23 cellular contexts compared by ENCODE assay signal in the genomic region with DNA sequence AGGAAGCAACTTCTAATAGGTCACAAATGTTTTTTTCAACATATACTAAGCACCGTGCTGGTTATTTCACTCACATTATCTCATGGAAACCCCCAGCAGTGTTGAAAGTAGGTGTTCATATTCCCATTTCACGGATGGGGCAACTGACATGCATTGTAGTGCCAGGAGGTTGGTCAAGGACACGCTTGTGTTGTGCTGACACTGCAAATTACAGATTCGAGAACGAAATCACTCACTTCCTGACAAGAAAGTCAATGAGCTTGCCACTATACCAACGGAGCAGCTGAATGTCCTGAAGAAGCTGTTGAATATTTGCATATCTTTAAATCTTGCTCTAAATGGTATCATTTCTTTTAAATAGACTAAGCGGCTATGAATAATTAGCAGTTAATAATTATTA.
DNase-seq lines count a peak whose midpoint lies in the region; ATAC-seq, FAIRE-seq and TF ChIP-seq lines count a peak whose summit lies in the region.
"Had no signal": no experiment of that assay in that cellular context is flagged by ENCODE, and none has a peak within 500 bp of the region (broad histone marks: within the 10 kb centered on the region; RNA-seq: fewer than 3 reads in every experiment).

No MANE protein-coding gene starts in this region.

- TF ChIP-seq POLR2A in HepG2 (IDR thresholded peaks at IDR 0.05; ENCODE audit: insufficient read depth in 1 of 2, low read depth in 2 of 2, low read length in 2 of 2) (no peak), right lobe of liver (IDR thresholded peaks at IDR 0.05) (no peak)

- H3K9ac ChIP-seq in HepG2 (ENCODE audit: insufficient read depth, low read depth, low read length) = no peak overlapping the region
- H3K9ac ChIP-seq: GM23248 had no signal

- H3K4me3 ChIP-seq in HepG2 (replicated peaks in 1 of 3; ENCODE audit: insufficient read depth in 1 of 3, low read depth in 2 of 3, low read length in 3 of 3) = no peak overlapping the region
- no peak overlapping the region for H3K4me3 ChIP-seq in right lobe of liver
- H3K4me3 ChIP-seq: GM12878, GM23248 had no signal

- no peak for TF ChIP-seq RAD21 in HepG2 (CRISPR knock-in tag; IDR thresholded peaks at IDR 0.05)

- H4K20me1 ChIP-seq in HepG2 (ENCODE audit: insufficient read depth, low read length) = no peaks in the 10 kb centered on the region

- H2AFZ ChIP-seq in HepG2 (ENCODE audit: low read length) = no peak overlapping the region
- H2AFZ ChIP-seq: GM23248 had no signal

- H3K27ac ChIP-seq in HepG2 (ENCODE audit: extremely low read length, insufficient read depth, low read length) = no peak overlapping the region
- H3K27ac ChIP-seq in right lobe of liver = no peak overlapping the region
- H3K27ac ChIP-seq in caudate nucleus (ENCODE audit: low read depth, low read length) = peak overlapping the region; percentile 70
- H3K27ac ChIP-seq in temporal lobe (ENCODE audit: low read depth, low read length) = peak overlapping the region; percentile 81
- H3K27ac ChIP-seq: GM23248 had no signal

- no peaks in the 10 kb centered on the region for H3K4me1 ChIP-seq in HepG2 (ENCODE audit: insufficient read depth, low read length)
- H3K4me1 ChIP-seq in right lobe of liver = no peaks in the 10 kb centered on the region
- H3K4me1 ChIP-seq: BE2C had no signal

- CTCF ChIA-PET in HepG2 (lab: Yijun Ruan, JAX; ENCODE audit: low intra/inter-chr PET ratio, low total read pairs) = no interaction called here

- no peaks in the 10 kb centered on the region for H3K36me3 ChIP-seq in HepG2 (replicated peaks in 1 of 2; ENCODE audit: control insufficient read depth in 1 of 2, insufficient read depth in 2 of 2, low read length in 2 of 2)
- no peaks in the 10 kb centered on the region for H3K36me3 ChIP-seq in right lobe of liver
- H3K36me3 ChIP-seq: BE2C had no signal

- POLR2A ChIA-PET in HepG2 (lab: Yijun Ruan, JAX) = no interaction called here

- intact Hi-C loops in HepG2 (cut with micrococcal nuclease; ENCODE audit: unreplicated experiment) = no loop called here
- intact Hi-C loops in right lobe of liver (cut with DNase I) = no loop called here

- TF ChIP-seq EP300 in HepG2 (IDR thresholded peaks at IDR 0.05; ENCODE audit: low read depth in 2 of 2, low read length in 2 of 2) (no peak), HepG2 (CRISPR knock-in tag; IDR thresholded peaks at IDR 0.05; ENCODE audit: borderline replicate concordance) (no peak)

- H3K27me3 ChIP-seq in HepG2 (ENCODE audit: control insufficient read depth in 1 of 2, insufficient read depth in 2 of 2, low read length in 2 of 2) (0 out of 5 replicates have a peak, but pooled peaks cover 0 to 7% of the 10 kb centered on the region in 2 experiments), right lobe of liver (no peaks in the 10 kb centered on the region)
- H3K27me3 ChIP-seq: BE2C had no signal

- no peak for ATAC-seq in HepG2
- no peak for ATAC-seq in right lobe of liver
- no peak for ATAC-seq in HG03432 (IDR thresholded peaks at IDR 0.05; ENCODE audit: unreplicated experiment)
- ATAC-seq: GM12878, HCT116 had no signal

- no peak for FAIRE-seq in HepG2 (lab: Jason Lieb, UNC)
- FAIRE-seq: GM12878 had no signal

- WGBS in HepG2 (ENCODE audit: low lambda C conversion rate) = 7% methylated on average over 7 of the region's 7 CpGs
- WGBS in right lobe of liver (ENCODE audit: insufficient coverage, low coverage, low lambda C conversion rate, missing lambda C conversion rate) = 42% methylated on average over 7 of the region's 7 CpGs

- no peak overlapping the region for H3K4me2 ChIP-seq in HepG2 (ENCODE audit: low read depth, low read length)

- H3K79me2 ChIP-seq in HepG2 (ENCODE audit: insufficient read depth, low read length) = no peaks in the 10 kb centered on the region

- TF ChIP-seq CTCF in HepG2 (CRISPR knock-in tag; IDR thresholded peaks at IDR 0.05) (no peak), right lobe of liver (IDR thresholded peaks at IDR 0.05) (no peak)

- in situ Hi-C loops in HepG2 (cut with HindIII; ENCODE audit: extremely low pct_ligation_motif_present, low pct_unique_long_range_greater_than_20kb) = no loop called here

- DNase-seq in HepG2 (ENCODE audit: low spot score) (no peak), right lobe of liver (no peak), caudate nucleus (lab: John Stamatoyannopoulos, UW) (no peak), medulla oblongata (ENCODE audit: extremely low spot score) (peak; percentile 9), NOMO-1 treated with dmso at 0.1 percent for 144 hours (lab: John Stamatoyannopoulos, UW; ENCODE audit: unreplicated experiment) (no peak), amniotic stem cell (lab: John Stamatoyannopoulos, UW) (no peak)
- DNase-seq: 8988T; ACHN; BE2C; CD4-positive, CD25-positive, alpha-beta regulatory T cell; CD8-positive, alpha-beta memory T cell; COR-L47; DMS 273 treated with DMSO at 0.1 percent for 48 hours; DMS53; DND-41; EL; GM23248; H7; HFFc6 had no signal

- H3K9me3 ChIP-seq in HepG2 (ENCODE audit: low read length) (no peaks in the 10 kb centered on the region), right lobe of liver (no peaks in the 10 kb centered on the region)
- H3K9me3 ChIP-seq: BE2C had no signal

- no TSS peak for BruUV-seq in HepG2 (replicated peaks; lab: Mats Ljungman, UMichigan)

TF ChIP-seq in HepG2, 621 proteins besides CTCF, POLR2A, EP300 and RAD21:
- TF ChIP-seq MAFK (conservative IDR thresholded peaks at IDR 0.05 in 1 of 2, IDR thresholded peaks at IDR 0.05 in 1 of 2; ENCODE audit: low read length in 2 of 2) (peak; percentile 96 to 99), ZNF629 (CRISPR knock-in tag; conservative IDR thresholded peaks at IDR 0.05) (peak; percentile 49), MAFF (IDR thresholded peaks at IDR 0.05; ENCODE audit: low read depth, low read length) (peak; percentile 97), ZKSCAN8 (CRISPR knock-in tag; IDR thresholded peaks at IDR 0.05; ENCODE audit: borderline replicate concordance) (no peak), RARG (CRISPR knock-in tag; IDR thresholded peaks at IDR 0.05; ENCODE audit: low read depth) (no peak)
- TF ChIP-seq, protein P1, sequence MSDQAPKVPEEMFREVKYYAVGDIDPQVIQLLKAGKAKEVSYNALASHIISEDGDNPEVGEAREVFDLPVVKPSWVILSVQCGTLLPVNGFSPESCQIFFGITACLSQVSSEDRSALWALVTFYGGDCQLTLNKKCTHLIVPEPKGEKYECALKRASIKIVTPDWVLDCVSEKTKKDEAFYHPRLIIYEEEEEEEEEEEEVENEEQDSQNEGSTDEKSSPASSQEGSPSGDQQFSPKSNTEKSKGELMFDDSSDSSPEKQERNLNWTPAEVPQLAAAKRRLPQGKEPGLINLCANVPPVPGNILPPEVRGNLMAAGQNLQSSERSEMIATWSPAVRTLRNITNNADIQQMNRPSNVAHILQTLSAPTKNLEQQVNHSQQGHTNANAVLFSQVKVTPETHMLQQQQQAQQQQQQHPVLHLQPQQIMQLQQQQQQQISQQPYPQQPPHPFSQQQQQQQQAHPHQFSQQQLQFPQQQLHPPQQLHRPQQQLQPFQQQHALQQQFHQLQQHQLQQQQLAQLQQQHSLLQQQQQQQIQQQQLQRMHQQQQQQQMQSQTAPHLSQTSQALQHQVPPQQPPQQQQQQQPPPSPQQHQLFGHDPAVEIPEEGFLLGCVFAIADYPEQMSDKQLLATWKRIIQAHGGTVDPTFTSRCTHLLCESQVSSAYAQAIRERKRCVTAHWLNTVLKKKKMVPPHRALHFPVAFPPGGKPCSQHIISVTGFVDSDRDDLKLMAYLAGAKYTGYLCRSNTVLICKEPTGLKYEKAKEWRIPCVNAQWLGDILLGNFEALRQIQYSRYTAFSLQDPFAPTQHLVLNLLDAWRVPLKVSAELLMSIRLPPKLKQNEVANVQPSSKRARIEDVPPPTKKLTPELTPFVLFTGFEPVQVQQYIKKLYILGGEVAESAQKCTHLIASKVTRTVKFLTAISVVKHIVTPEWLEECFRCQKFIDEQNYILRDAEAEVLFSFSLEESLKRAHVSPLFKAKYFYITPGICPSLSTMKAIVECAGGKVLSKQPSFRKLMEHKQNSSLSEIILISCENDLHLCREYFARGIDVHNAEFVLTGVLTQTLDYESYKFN (CRISPR knock-in tag; conservative IDR thresholded peaks at IDR 0.05) = no peak
- TF ChIP-seq, protein P2, sequence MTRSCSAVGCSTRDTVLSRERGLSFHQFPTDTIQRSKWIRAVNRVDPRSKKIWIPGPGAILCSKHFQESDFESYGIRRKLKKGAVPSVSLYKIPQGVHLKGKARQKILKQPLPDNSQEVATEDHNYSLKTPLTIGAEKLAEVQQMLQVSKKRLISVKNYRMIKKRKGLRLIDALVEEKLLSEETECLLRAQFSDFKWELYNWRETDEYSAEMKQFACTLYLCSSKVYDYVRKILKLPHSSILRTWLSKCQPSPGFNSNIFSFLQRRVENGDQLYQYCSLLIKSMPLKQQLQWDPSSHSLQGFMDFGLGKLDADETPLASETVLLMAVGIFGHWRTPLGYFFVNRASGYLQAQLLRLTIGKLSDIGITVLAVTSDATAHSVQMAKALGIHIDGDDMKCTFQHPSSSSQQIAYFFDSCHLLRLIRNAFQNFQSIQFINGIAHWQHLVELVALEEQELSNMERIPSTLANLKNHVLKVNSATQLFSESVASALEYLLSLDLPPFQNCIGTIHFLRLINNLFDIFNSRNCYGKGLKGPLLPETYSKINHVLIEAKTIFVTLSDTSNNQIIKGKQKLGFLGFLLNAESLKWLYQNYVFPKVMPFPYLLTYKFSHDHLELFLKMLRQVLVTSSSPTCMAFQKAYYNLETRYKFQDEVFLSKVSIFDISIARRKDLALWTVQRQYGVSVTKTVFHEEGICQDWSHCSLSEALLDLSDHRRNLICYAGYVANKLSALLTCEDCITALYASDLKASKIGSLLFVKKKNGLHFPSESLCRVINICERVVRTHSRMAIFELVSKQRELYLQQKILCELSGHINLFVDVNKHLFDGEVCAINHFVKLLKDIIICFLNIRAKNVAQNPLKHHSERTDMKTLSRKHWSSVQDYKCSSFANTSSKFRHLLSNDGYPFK (CRISPR knock-in tag; IDR thresholded peaks at IDR 0.05; ENCODE audit: borderline replicate concordance) = no peak

Comparison
In these comparisons a context has a peak if more than half of its experiments do, and no peak if none do; other contexts are left out.
1. H3K27ac ChIP-seq: peak in caudate nucleus (single experiment) and temporal lobe (single experiment); none in HepG2 (single experiment) and right lobe of liver (0 of 3).